ENCODE assay signal across 16 cellular contexts in the genomic region with DNA sequence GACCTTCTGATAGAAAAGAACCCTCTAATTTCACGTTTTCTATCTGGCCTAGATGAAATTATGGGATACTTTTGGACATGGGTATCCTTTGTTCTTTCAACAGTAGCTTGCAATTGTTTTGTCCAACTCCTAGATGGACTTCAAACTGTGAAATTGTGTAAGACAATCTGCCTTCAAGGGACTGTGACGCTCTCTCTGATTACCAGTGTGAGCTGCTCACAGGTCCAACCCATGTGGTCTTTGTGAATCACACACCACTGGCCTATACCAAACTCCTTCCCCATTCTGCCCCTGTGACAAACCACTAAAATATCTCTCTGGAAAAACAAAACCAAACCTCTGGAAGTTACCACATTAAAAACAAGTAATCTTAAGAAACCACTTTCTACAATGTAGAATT. TPM values are rescaled to one million over a fixed set of nuclear protein-coding genes. Genes with fewer than 3 reads are reported as not detected.
DNase-seq lines count a peak whose midpoint lies in the region; ATAC-seq and TF ChIP-seq lines count a peak whose summit lies in the region.
"Had no signal": no experiment of that assay in that cellular context is flagged by ENCODE, and none has a peak within 500 bp of the region (broad histone marks: within the 10 kb centered on the region; RNA-seq: fewer than 3 reads in every experiment).

No MANE protein-coding gene starts in this region.

- H3K36me3 Mint-ChIP-seq in activated naive CD8-positive, alpha-beta T cell treated with anti-CD3 and anti-CD28 coated beads, Interleukin-2, amount 50 U/mL, for 24 hours (ENCODE audit: low read depth) = peaks cover 4% of the 10 kb centered on the region
- H3K36me3 Mint-ChIP-seq: naive B cell had no signal

- no peak overlapping the region for H3K27ac Mint-ChIP-seq in activated naive CD8-positive, alpha-beta T cell treated with anti-CD3 and anti-CD28 coated beads, Interleukin-2, amount 50 U/mL, for 24 hours
- H3K27ac Mint-ChIP-seq: activated naive CD4-positive, alpha-beta T cell treated with anti-CD3 and anti-CD28 coated beads, Interleukin-2, amount 50 U/mL, for 24 hours; naive B cell had no signal

- H3K9me3 Mint-ChIP-seq in activated naive CD8-positive, alpha-beta T cell treated with anti-CD3 and anti-CD28 coated beads, Interleukin-2, amount 50 U/mL, for 24 hours = peaks cover 8% of the 10 kb centered on the region

- H3K4me3 ChIP-seq in PC-9 = no peak overlapping the region
- no peak overlapping the region for H3K4me3 ChIP-seq in epithelial cell of esophagus (ENCODE audit: low read length)
- no peak overlapping the region for H3K4me3 ChIP-seq in osteoblast (ENCODE audit: insufficient read depth, low read length)
- H3K4me3 ChIP-seq: GM23338, heart left ventricle had no signal

- intact Hi-C loops in PC-9 (cut with micrococcal nuclease; ENCODE audit: unreplicated experiment) = no loop called here

- H3K4me2 ChIP-seq in PC-9 (no peak overlapping the region), osteoblast (ENCODE audit: insufficient read depth, low read length) (peak overlapping the region; percentile 56)
- H3K4me2 ChIP-seq: GM23338 had no signal

- H3K27me3 Mint-ChIP-seq in activated naive CD8-positive, alpha-beta T cell treated with anti-CD3 and anti-CD28 coated beads, Interleukin-2, amount 50 U/mL, for 24 hours = no peaks in the 10 kb centered on the region
- H3K27me3 Mint-ChIP-seq: activated naive CD4-positive, alpha-beta T cell treated with anti-CD3 and anti-CD28 coated beads, Interleukin-2, amount 50 U/mL, for 24 hours had no signal

- DNase-seq in EH (ENCODE audit: low read depth) = peak; percentile 98
- DNase-seq in PC-9 = peak; percentile 53 to 78
- peak; percentile 94 for DNase-seq in epithelial cell of esophagus (ENCODE audit: low read depth)
- DNase-seq in osteoblast (ENCODE audit: insufficient read length, low spot score, missing footprints) = peak; percentile 94
- no peak for DNase-seq in activated naive CD8-positive, alpha-beta T cell treated with anti-CD3 and anti-CD28 coated beads, Interleukin-2, amount 50 U/mL, for 24 hours
- DNase-seq in NCI-H2196 treated with DMSO at 0.1 percent for 48 hours (lab: John Stamatoyannopoulos, UW; ENCODE audit: unreplicated experiment) = no peak
- DNase-seq in SKM-1 treated with dmso at 0.1 percent for 144 hours (lab: John Stamatoyannopoulos, UW; ENCODE audit: unreplicated experiment) = no peak
- DNase-seq: activated CD4-positive, alpha-beta T cell treated with anti-CD3 and anti-CD28 coated beads, Interleukin-2, amount 50 U/mL, for 1 hour; Calu3; heart left ventricle; naive B cell; NCI-H1436 treated with DMSO at 0.1 percent for 48 hours; RPMI8226 had no signal

- CTCF ChIA-PET in PC-9 (lab: Charles Lee) = no interaction called here

- no peaks in the 10 kb centered on the region for H3K79me2 ChIP-seq in PC-9 (ENCODE audit: low read depth)
- H3K79me2 ChIP-seq in osteoblast (ENCODE audit: insufficient read depth, low read length) = peaks cover 6% of the 10 kb centered on the region

- H3K4me1 Mint-ChIP-seq in activated naive CD8-positive, alpha-beta T cell treated with anti-CD3 and anti-CD28 coated beads, Interleukin-2, amount 50 U/mL, for 24 hours = no peaks in the 10 kb centered on the region
- H3K4me1 Mint-ChIP-seq: activated naive CD4-positive, alpha-beta T cell treated with anti-CD3 and anti-CD28 coated beads, Interleukin-2, amount 50 U/mL, for 24 hours; naive B cell had no signal

- H3K9me2 ChIP-seq in PC-9 (ENCODE audit: insufficient read depth) = no peaks in the 10 kb centered on the region

- BruUV-seq in PC-9 (replicated peaks; lab: Mats Ljungman, UMichigan) = no TSS peak

- peaks cover 14% of the 10 kb centered on the region for H3K4me1 ChIP-seq in PC-9 (replicated peaks; ENCODE audit: insufficient read depth)
- H3K4me1 ChIP-seq in osteoblast (ENCODE audit: insufficient read depth, low read length) = peaks cover 17% of the 10 kb centered on the region
- H3K4me1 ChIP-seq: heart left ventricle had no signal

- no peak for ATAC-seq in HG02840 (IDR thresholded peaks at IDR 0.05; ENCODE audit: low FRiP score, unreplicated experiment)
- ATAC-seq in activated naive CD8-positive, alpha-beta T cell treated with anti-CD3 and anti-CD28 coated beads, Interleukin-2, amount 50 U/mL, for 24 hours = no peak
- ATAC-seq: GM23338 had no signal

- H3K9me3 ChIP-seq in PC-9 (ENCODE audit: insufficient read depth, low read depth) (no peaks in the 10 kb centered on the region), osteoblast (ENCODE audit: low read depth, low read length) (no peaks in the 10 kb centered on the region)
- H3K9me3 ChIP-seq: heart left ventricle had no signal

- H4K20me1 ChIP-seq in PC-9 (ENCODE audit: insufficient read depth) (no peaks in the 10 kb centered on the region), osteoblast (ENCODE audit: insufficient read depth, low read length) (no peaks in the 10 kb centered on the region)

- H2AFZ ChIP-seq in PC-9 (no peak overlapping the region), osteoblast (ENCODE audit: low read length) (no peak overlapping the region)
- H2AFZ ChIP-seq: GM23338 had no signal

- H3K4me3 Mint-ChIP-seq in activated naive CD8-positive, alpha-beta T cell treated with anti-CD3 and anti-CD28 coated beads, Interleukin-2, amount 50 U/mL, for 24 hours = no peak overlapping the region
- H3K4me3 Mint-ChIP-seq: activated naive CD4-positive, alpha-beta T cell treated with anti-CD3 and anti-CD28 coated beads, Interleukin-2, amount 50 U/mL, for 24 hours; GM23338; naive B cell had no signal

- H3K27ac ChIP-seq in PC-9 (0 out of 2 replicates have a peak overlapping the region, but pooled peaks have one; percentile 2), osteoblast (ENCODE audit: low read depth, low read length) (peak overlapping the region; percentile 88)
- H3K27ac ChIP-seq: heart left ventricle had no signal

- TF ChIP-seq CTCF in PC-9 (conservative IDR thresholded peaks at IDR 0.05) = no peak
- no peak for TF ChIP-seq CTCF in epithelial cell of esophagus (IDR thresholded peaks at IDR 0.05; ENCODE audit: insufficient read depth, low read depth, low read length, missing control alignments)
- TF ChIP-seq CTCF in osteoblast (IDR thresholded peaks at IDR 0.05; ENCODE audit: extremely low read depth, low read depth, low read length) = no peak

- peaks cover 7% of the 10 kb centered on the region; the same call in 1 of the 2 replicates for H3F3A ChIP-seq in PC-9 (ENCODE audit: insufficient read depth, low read depth)

- H3K27me3 ChIP-seq in PC-9 (ENCODE audit: insufficient read depth, low read depth) (no peaks in the 10 kb centered on the region), osteoblast (ENCODE audit: insufficient read depth, low read length) (no peaks in the 10 kb centered on the region)
- H3K27me3 ChIP-seq: heart left ventricle had no signal

- H3K36me3 ChIP-seq in PC-9 (ENCODE audit: low read depth) (0 out of 2 replicates have a peak, but pooled peaks cover 3% of the 10 kb centered on the region), osteoblast (ENCODE audit: insufficient read depth, low read length) (no peaks in the 10 kb centered on the region)

- POLR2A ChIA-PET in PC-9 (lab: Charles Lee; ENCODE audit: unreplicated experiment) = interaction anchor here (0.6 kb wide), 1 partner anchor 18 kb away, joined by 3 read pairs; no protein-coding TSS in a partner anchor

RNA-seq across cellular contexts. Expression of a gene that starts 59.5 kb away (rescaled TPM):
- total RNA-seq in PC-9 (2021) (19.6 and 39.9 TPM in 2 replicates), osteoblast (14.1 and 14.8 TPM in 2 replicates)

Comparison
In these comparisons a context has a peak if more than half of its experiments do, and no peak if none do; other contexts are left out.
1. DNase-seq: peak in EH (single experiment), PC-9 (2 of 2), epithelial cell of esophagus (single experiment) and osteoblast (single experiment); none in activated naive CD8-positive, alpha-beta T cell treated with anti-CD3 and anti-CD28 coated beads, Interleukin-2, amount 50 U/mL, for 24 hours (single experiment), NCI-H2196 treated with DMSO at 0.1 percent for 48 hours (single experiment) and SKM-1 treated with dmso at 0.1 percent for 144 hours (single experiment).